Comparison of ENCODE assay signal across 21 cellular contexts in the genomic region with DNA sequence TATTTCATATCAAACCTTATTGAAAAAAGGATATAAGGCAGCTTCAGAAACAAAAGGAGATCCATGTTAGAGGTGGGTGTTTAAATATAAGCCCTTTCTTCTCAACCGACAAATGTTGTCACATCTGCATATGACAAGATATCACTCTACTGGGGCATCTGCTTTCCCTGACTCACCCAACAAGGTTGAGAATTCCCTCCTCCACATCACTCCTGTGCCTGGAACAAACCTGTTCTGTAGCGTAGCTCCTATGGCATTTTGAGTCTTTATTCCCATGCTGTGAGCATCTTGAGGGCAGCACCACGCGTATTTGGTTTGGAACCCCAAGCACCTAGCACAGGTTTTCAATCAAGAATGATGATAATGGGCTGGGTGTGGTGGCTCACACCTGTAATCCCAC.
"Had no signal": no experiment of that assay in that cellular context is flagged by ENCODE, and none has a peak within 500 bp of the region (broad histone marks: within the 10 kb centered on the region; RNA-seq: fewer than 3 reads in every experiment).

No MANE protein-coding gene starts in this region.

- H3K4me3 Mint-ChIP-seq: dendritic cell treated with granulocyte-macrophage colony-stimulating factor and Interleukin-4, amounts not matched to agents 40 ng/mL and 50 ng/mL, for 4 days; effector memory CD8-positive, alpha-beta T cell; endodermal cell had no signal

- H3K4me1 Mint-ChIP-seq: endodermal cell had no signal

- DNase-seq: colonic mucosa; cortex of kidney; dermis blood vessel endothelial cell; dorsolateral prefrontal cortex; effector CD4-positive, alpha-beta T cell; effector CD8-positive, alpha-beta T cell; effector memory CD4-positive, alpha-beta T cell; effector memory CD8-positive, alpha-beta T cell; endodermal cell; erythroblast; esophagus squamous epithelium; foreskin fibroblast; foreskin keratinocyte; foreskin melanocyte; gastrocnemius medialis; glutamatergic neuron; heart left ventricle; heart right ventricle had no signal

- H3K27me3 Mint-ChIP-seq: dendritic cell treated with granulocyte-macrophage colony-stimulating factor and Interleukin-4, amounts not matched to agents 40 ng/mL and 50 ng/mL, for 4 days had no signal

- H3K9me3 Mint-ChIP-seq: dendritic cell treated with granulocyte-macrophage colony-stimulating factor and Interleukin-4, amounts not matched to agents 40 ng/mL and 50 ng/mL, for 4 days; endodermal cell had no signal

- H3K27ac Mint-ChIP-seq: dendritic cell treated with granulocyte-macrophage colony-stimulating factor and Interleukin-4, amounts not matched to agents 40 ng/mL and 50 ng/mL, for 4 days; effector memory CD8-positive, alpha-beta T cell; endodermal cell had no signal

- ATAC-seq: effector memory CD8-positive, alpha-beta T cell; esophagus mucosa; foreskin keratinocyte; gastrocnemius medialis; gastroesophageal sphincter; heart left ventricle; heart right ventricle had no signal
